8 cellular contexts compared by ENCODE assay signal in genomic region chr12:29148958-29149690, GRCh38. TPM values are rescaled to one million over a fixed set of nuclear protein-coding genes. Genes with fewer than 3 reads are reported as not detected.
DNase-seq lines count a peak whose midpoint lies in the region; ATAC-seq and TF ChIP-seq lines count a peak whose summit lies in the region.

Gene FAR2, plus strand, starts transcription at chr12:29149278. Its CDS starts 121,172 bp downstream, at chr12:29270450.

- H3K4me1 ChIP-seq in liver (ENCODE audit: control insufficient read depth in 4 of 4, insufficient read depth in 4 of 4, low read length in 3 of 4), result peaks cover 7 to 15% (median 11%) of the 10 kb centered on the region in 4 donors

- DNase-seq in DMS53 treated with DMSO at 0.1 percent for 48 hours (lab: John Stamatoyannopoulos, UW; ENCODE audit: unreplicated experiment) (peak; percentile 62), MV-4-11 (lab: John Stamatoyannopoulos, UW) (peak; percentile 28), dermis blood vessel endothelial cell (peak; percentile 59), cerebellar nuclear complex (lab: John Stamatoyannopoulos, UW) (no peak)
- peak; percentile 59 for DNase-seq in activated CD4-positive, alpha-beta T cell treated with anti-CD3 and anti-CD28 coated beads for 48 hours
- DNase-seq in stimulated activated CD4-positive, alpha-beta T cell treated with anti-CD3 and anti-CD28 coated beads, Interleukin-2, amount 100 ng/mL, for 48 hours, result peak; percentile 29 to 39

- peak within 1 kb of the TSS; percentile 35 to 73 (median 71) for H3K4me3 ChIP-seq in liver (ENCODE audit: low read depth in 1 of 3, low read length in 3 of 3)

- H3K9me3 ChIP-seq in liver (ENCODE audit: control insufficient read depth in 4 of 4, low read length in 3 of 4), result peaks cover 0 to 9% (median 4%) of the 10 kb centered on the region in 4 donors

- TF ChIP-seq CTCF in liver (IDR thresholded peaks at IDR 0.05; ENCODE audit: low read depth, low read length, missing input control), result no peak

- no peaks in the 10 kb centered on the region for H3K36me3 ChIP-seq in liver (ENCODE audit: control insufficient read depth in 4 of 4, insufficient read depth in 3 of 4, low read depth in 1 of 4, low read length in 3 of 4)

- WGBS in liver, result 2% methylated on average over 66 of the region's 66 CpGs

- peak; percentile 41 for ATAC-seq in GM21447 (IDR thresholded peaks at IDR 0.05; ENCODE audit: unreplicated experiment)

- H3K27ac ChIP-seq in liver (ENCODE audit: low read depth in 1 of 2, low read length in 2 of 2), result peak within 1 kb of the TSS; percentile 28 to 42

- TF ChIP-seq RAD21 in liver (IDR thresholded peaks at IDR 0.05), result no peak

- peak within 1 kb of the TSS in 1 of 2 donors; percentile 47 for H3K9ac ChIP-seq in liver (ENCODE audit: low read depth in 1 of 2, low read length in 2 of 2)

- peaks cover 0 to 3% (median 0%) of the 10 kb centered on the region in 4 donors for H3K27me3 ChIP-seq in liver (ENCODE audit: control insufficient read depth in 4 of 4, insufficient read depth in 4 of 4, low read length in 3 of 4)

TF ChIP-seq in liver, 16 proteins besides CTCF, POLR2A, EP300 and RAD21:
- TF ChIP-seq FOXA1 (IDR thresholded peaks at IDR 0.05) (no peak), SP1 (IDR thresholded peaks at IDR 0.05) (no peak), GABPA (IDR thresholded peaks at IDR 0.05 in 1 of 2, conservative IDR thresholded peaks at IDR 0.05 in 1 of 2) (no peak), NR2F2 (IDR thresholded peaks at IDR 0.05) (no peak), YY1 (IDR thresholded peaks at IDR 0.05) (no peak), RXRA (IDR thresholded peaks at IDR 0.05) (no peak), FOXA2 (IDR thresholded peaks at IDR 0.05) (no peak), ZBTB33 (IDR thresholded peaks at IDR 0.05) (no peak), HNF4A (conservative IDR thresholded peaks at IDR 0.05) (no peak), TAF1 (conservative IDR thresholded peaks at IDR 0.05) (no peak), HNF4G (IDR thresholded peaks at IDR 0.05) (no peak), EGR1 (IDR thresholded peaks at IDR 0.05; ENCODE audit: low read depth in 2 of 2) (no peak), ATF3 (IDR thresholded peaks at IDR 0.05) (no peak), JUND (IDR thresholded peaks at IDR 0.05) (no peak)
- TF ChIP-seq, protein P1, sequence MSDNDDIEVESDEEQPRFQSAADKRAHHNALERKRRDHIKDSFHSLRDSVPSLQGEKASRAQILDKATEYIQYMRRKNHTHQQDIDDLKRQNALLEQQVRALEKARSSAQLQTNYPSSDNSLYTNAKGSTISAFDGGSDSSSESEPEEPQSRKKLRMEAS (IDR thresholded peaks at IDR 0.05), result no peak
- TF ChIP-seq, protein P2, sequence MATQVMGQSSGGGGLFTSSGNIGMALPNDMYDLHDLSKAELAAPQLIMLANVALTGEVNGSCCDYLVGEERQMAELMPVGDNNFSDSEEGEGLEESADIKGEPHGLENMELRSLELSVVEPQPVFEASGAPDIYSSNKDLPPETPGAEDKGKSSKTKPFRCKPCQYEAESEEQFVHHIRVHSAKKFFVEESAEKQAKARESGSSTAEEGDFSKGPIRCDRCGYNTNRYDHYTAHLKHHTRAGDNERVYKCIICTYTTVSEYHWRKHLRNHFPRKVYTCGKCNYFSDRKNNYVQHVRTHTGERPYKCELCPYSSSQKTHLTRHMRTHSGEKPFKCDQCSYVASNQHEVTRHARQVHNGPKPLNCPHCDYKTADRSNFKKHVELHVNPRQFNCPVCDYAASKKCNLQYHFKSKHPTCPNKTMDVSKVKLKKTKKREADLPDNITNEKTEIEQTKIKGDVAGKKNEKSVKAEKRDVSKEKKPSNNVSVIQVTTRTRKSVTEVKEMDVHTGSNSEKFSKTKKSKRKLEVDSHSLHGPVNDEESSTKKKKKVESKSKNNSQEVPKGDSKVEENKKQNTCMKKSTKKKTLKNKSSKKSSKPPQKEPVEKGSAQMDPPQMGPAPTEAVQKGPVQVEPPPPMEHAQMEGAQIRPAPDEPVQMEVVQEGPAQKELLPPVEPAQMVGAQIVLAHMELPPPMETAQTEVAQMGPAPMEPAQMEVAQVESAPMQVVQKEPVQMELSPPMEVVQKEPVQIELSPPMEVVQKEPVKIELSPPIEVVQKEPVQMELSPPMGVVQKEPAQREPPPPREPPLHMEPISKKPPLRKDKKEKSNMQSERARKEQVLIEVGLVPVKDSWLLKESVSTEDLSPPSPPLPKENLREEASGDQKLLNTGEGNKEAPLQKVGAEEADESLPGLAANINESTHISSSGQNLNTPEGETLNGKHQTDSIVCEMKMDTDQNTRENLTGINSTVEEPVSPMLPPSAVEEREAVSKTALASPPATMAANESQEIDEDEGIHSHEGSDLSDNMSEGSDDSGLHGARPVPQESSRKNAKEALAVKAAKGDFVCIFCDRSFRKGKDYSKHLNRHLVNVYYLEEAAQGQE (IDR thresholded peaks at IDR 0.05), result no peak

RNA-seq across cellular contexts. Expression of gene FAR2, which starts in this region (rescaled TPM):
- total RNA-seq in dermis blood vessel endothelial cell, result 43.7 and 61.9 TPM in 2 replicates
- total RNA-seq in liver, result 1 to 10 TPM; 2.3 to 7.6 TPM
- 1 to 10 TPM in 1 of 2 donors, under 1 TPM in 1; 0.81 to 3.8 TPM for polyA plus RNA-seq in liver

Comparison
In these comparisons a context has a peak if more than half of its experiments do, and no peak if none do; other contexts are left out.
1. DNase-seq: peak in DMS53 treated with DMSO at 0.1 percent for 48 hours (single experiment), MV-4-11 (single experiment), activated CD4-positive, alpha-beta T cell treated with anti-CD3 and anti-CD28 coated beads for 48 hours (single experiment), dermis blood vessel endothelial cell (single experiment) and stimulated activated CD4-positive, alpha-beta T cell treated with anti-CD3 and anti-CD28 coated beads, Interleukin-2, amount 100 ng/mL, for 48 hours (2 of 2); none in cerebellar nuclear complex (0 of 2).